In genomic region chr4:138113819-138114415, GRCh38 we compare ENCODE assay signal across 8 cellular contexts.
A peak's percentile ranks its signal among the peaks of the same experiment; 100 is the strongest.
DNase-seq lines count a peak whose midpoint lies in the region; ATAC-seq and TF ChIP-seq lines count a peak whose summit lies in the region.
"Had no signal": no experiment of that assay in that cellular context is flagged by ENCODE, and none has a peak within 500 bp of the region (broad histone marks: within the 10 kb centered on the region; RNA-seq: fewer than 3 reads in every experiment).

No MANE protein-coding gene starts in this region.

- H3K36me3 ChIP-seq in smooth muscle cell (ENCODE audit: low read depth): no peaks in the 10 kb centered on the region
- H3K36me3 ChIP-seq in colonic mucosa: no peaks in the 10 kb centered on the region

- H3K4me1 Mint-ChIP-seq in WTC11: peaks cover 52% of the 10 kb centered on the region

- POLR2A ChIA-PET in WTC11 (lab: Charles Lee): no interaction called here

- H3F3A ChIP-seq in smooth muscle cell (ENCODE audit: low read depth): no peaks in the 10 kb centered on the region

- H3K27ac Mint-ChIP-seq in WTC11: peak overlapping the region; percentile 39; the same call in 1 of the 2 replicates

- no peak overlapping the region for H3K4me3 Mint-ChIP-seq in WTC11

- H3K9me3 ChIP-seq in smooth muscle cell (replicated peaks; ENCODE audit: low read depth): no peaks in the 10 kb centered on the region
- no peaks in the 10 kb centered on the region for H3K9me3 ChIP-seq in colonic mucosa

- CTCF ChIA-PET in WTC11 (lab: Charles Lee): interaction anchor here (1.5 kb wide), 1 partner anchor 23 kb away, joined by 4 read pairs; no protein-coding TSS in a partner anchor

- 64% methylated on average over 1 of the region's 1 CpG for WGBS in smooth muscle cell (ENCODE audit: low lambda C conversion rate)

- no peak overlapping the region for H3K4me3 ChIP-seq in smooth muscle cell
- H3K4me3 ChIP-seq in colonic mucosa: no peak overlapping the region

- intact Hi-C loops in colonic mucosa (cut with DNase I): no loop called here

- H3K79me2 ChIP-seq in smooth muscle cell (ENCODE audit: low read depth): no peaks in the 10 kb centered on the region

- H2AFZ ChIP-seq in smooth muscle cell (ENCODE audit: low read depth): peak overlapping the region; percentile 73

- TF ChIP-seq CTCF in WTC11 (IDR thresholded peaks at IDR 0.05) (no peak), smooth muscle cell (IDR thresholded peaks at IDR 0.05; ENCODE audit: borderline replicate concordance, insufficient read depth, poor library complexity, severe bottlenecking) (no peak), colonic mucosa (IDR thresholded peaks at IDR 0.05) (no peak), omental fat pad (IDR thresholded peaks at IDR 0.05) (no peak)

- H3K4me1 ChIP-seq in smooth muscle cell (ENCODE audit: low read depth) (peaks cover 18% of the 10 kb centered on the region), colonic mucosa (peaks cover 9% of the 10 kb centered on the region)

- H3K4me2 ChIP-seq in smooth muscle cell: peak overlapping the region; percentile 31

- H3K9me3 Mint-ChIP-seq in WTC11: peaks cover 9% of the 10 kb centered on the region

- H3K9ac ChIP-seq in smooth muscle cell (ENCODE audit: low read depth) (no peak overlapping the region), colonic mucosa (ENCODE audit: low read depth in 2 of 2, low read length in 2 of 2) (no peak overlapping the region)

- H4K20me1 ChIP-seq in smooth muscle cell (ENCODE audit: low read depth): no peaks in the 10 kb centered on the region

- peaks cover 10% of the 10 kb centered on the region for H3K36me3 Mint-ChIP-seq in WTC11

- DNase-seq in WTC11 (ENCODE audit: low spot score) (no peak), smooth muscle cell (lab: John Stamatoyannopoulos, UW; ENCODE audit: unreplicated experiment) (no peak), colonic mucosa (no peak), omental fat pad (ENCODE audit: low spot score) (no peak)
- DNase-seq: NCI-H2081 had no signal

- H3K27me3 ChIP-seq in smooth muscle cell (ENCODE audit: low read depth) (no peaks in the 10 kb centered on the region), colonic mucosa (no peaks in the 10 kb centered on the region)

- peak overlapping the region; percentile 75 for H3K27ac ChIP-seq in smooth muscle cell (ENCODE audit: low read depth)
- H3K27ac ChIP-seq in colonic mucosa: no peak overlapping the region

- ATAC-seq in GM19397 (IDR thresholded peaks at IDR 0.05; ENCODE audit: unreplicated experiment): peak; percentile 20
- peak; percentile 13 for ATAC-seq in HG03039 (IDR thresholded peaks at IDR 0.05; ENCODE audit: unreplicated experiment)
- no peak for ATAC-seq in WTC11
- ATAC-seq in HG02571 (IDR thresholded peaks at IDR 0.05; ENCODE audit: unreplicated experiment): no peak
- no peak for ATAC-seq in omental fat pad (ENCODE audit: low FRiP score)

- no peaks in the 10 kb centered on the region for H3K27me3 Mint-ChIP-seq in WTC11 (ENCODE audit: low read depth)

TF ChIP-seq in WTC11, 78 proteins besides CTCF, POLR2A, EP300 and RAD21:
- TF ChIP-seq ZNF396 (CRISPR knock-in tag; IDR thresholded peaks at IDR 0.05; ENCODE audit: borderline replicate concordance) (no peak), ELF4 (CRISPR knock-in tag; IDR thresholded peaks at IDR 0.05; ENCODE audit: low read depth) (no peak), MAX (CRISPR knock-in tag; IDR thresholded peaks at IDR 0.05) (no peak), HMGA2 (CRISPR knock-in tag; IDR thresholded peaks at IDR 0.05) (no peak), FOXP1 (CRISPR knock-in tag; IDR thresholded peaks at IDR 0.05; ENCODE audit: borderline replicate concordance) (no peak), USF1 (CRISPR knock-in tag; IDR thresholded peaks at IDR 0.05) (no peak), MYBL2 (CRISPR knock-in tag; IDR thresholded peaks at IDR 0.05) (no peak), TEAD4 (CRISPR knock-in tag; IDR thresholded peaks at IDR 0.05) (no peak)
TF ChIP-seq in WTC11: peak in this region for 0.

Comparison
In these comparisons a context has a peak if more than half of its experiments do, and no peak if none do; other contexts are left out.
1. ATAC-seq: peak in GM19397 (single experiment) and HG03039 (single experiment); none in WTC11 (single experiment), HG02571 (single experiment) and omental fat pad (single experiment).